In the genomic region with DNA sequence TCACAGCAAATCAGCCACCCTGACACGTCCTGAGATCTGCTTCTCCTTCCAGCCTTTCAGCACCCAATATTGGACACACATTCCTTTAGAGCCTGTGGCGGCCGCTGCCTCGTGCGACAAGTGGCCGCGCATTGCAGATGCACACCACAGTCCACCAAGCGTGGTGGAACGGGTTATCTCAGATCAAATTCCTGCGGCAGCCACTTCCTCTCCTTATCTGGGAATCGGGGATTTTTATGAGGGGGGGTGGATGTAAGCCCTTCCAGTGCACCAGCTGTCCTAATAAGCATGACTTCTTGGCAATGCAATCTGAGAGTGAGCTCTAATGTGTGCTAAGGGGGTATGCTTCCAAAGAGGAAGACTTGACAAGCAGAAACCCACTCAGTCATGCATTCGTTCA, we compare ENCODE assay signal across 23 cellular contexts. TPM values are rescaled to one million over a fixed set of nuclear protein-coding genes. Genes with fewer than 3 reads are reported as not detected.
DNase-seq lines count a peak whose midpoint lies in the region; TF ChIP-seq lines count a peak whose summit lies in the region.
"Had no signal": no experiment of that assay in that cellular context is flagged by ENCODE, and none has a peak within 500 bp of the region (broad histone marks: within the 10 kb centered on the region; RNA-seq: fewer than 3 reads in every experiment).

No MANE protein-coding gene starts in this region.

- H3K79me2 ChIP-seq in parathyroid adenoma = no peaks in the 10 kb centered on the region

- no peak overlapping the region for H3K27ac ChIP-seq in parathyroid adenoma
- H3K27ac ChIP-seq: 22Rv1, left ventricle myocardium inferior, upper lobe of left lung had no signal

- H3K9me3 ChIP-seq in parathyroid adenoma (ENCODE audit: control insufficient read depth, low read length) = no peaks in the 10 kb centered on the region
- H3K9me3 ChIP-seq: BE2C, mucosa of descending colon, upper lobe of left lung had no signal

- H3K4me3 ChIP-seq in fibroblast of pulmonary artery (replicated peaks; ENCODE audit: low read depth, low read length) = no peak overlapping the region
- no peak overlapping the region for H3K4me3 ChIP-seq in parathyroid adenoma (ENCODE audit: low read depth, low read length)
- H3K4me3 ChIP-seq: left ventricle myocardium inferior, mucosa of descending colon, upper lobe of left lung had no signal

- peak overlapping the region; percentile 40 for H3K4me2 ChIP-seq in parathyroid adenoma (ENCODE audit: low read length)

- no peak overlapping the region for H3K9ac ChIP-seq in parathyroid adenoma

- TF ChIP-seq CTCF in fibroblast of pulmonary artery (IDR thresholded peaks at IDR 0.05; ENCODE audit: low read length, missing control alignments) = no peak
- no peak for TF ChIP-seq CTCF in parathyroid adenoma (IDR thresholded peaks at IDR 0.05)

- H3K4me1 ChIP-seq in parathyroid adenoma = peaks cover 5% of the 10 kb centered on the region
- H3K4me1 ChIP-seq: BE2C, upper lobe of left lung had no signal

- H3K36me3 ChIP-seq in parathyroid adenoma (ENCODE audit: control insufficient read depth, insufficient read depth, low read length) = no peaks in the 10 kb centered on the region
- H3K36me3 ChIP-seq: BE2C, left ventricle myocardium inferior, upper lobe of left lung had no signal

- peak; percentile 10 for DNase-seq in DMS 273 (lab: John Stamatoyannopoulos, UW; ENCODE audit: unreplicated experiment)
- DNase-seq in DMS 273 treated with DMSO at 0.1 percent for 48 hours (lab: John Stamatoyannopoulos, UW) = no peak
- peak; percentile 72 for DNase-seq in M059J (ENCODE audit: low read depth)
- peak; percentile 52 for DNase-seq in fibroblast of pulmonary artery (ENCODE audit: low read depth)
- DNase-seq in OCI-M2 (lab: John Stamatoyannopoulos, UW; ENCODE audit: unreplicated experiment) = no peak
- DNase-seq in SK-N-DZ (ENCODE audit: low spot score) = no peak
- no peak for DNase-seq in AG08396 (ENCODE audit: low spot score)
- DNase-seq: activated CD4-positive, alpha-beta memory T cell treated with anti-CD3 and anti-CD28 coated beads for 36 hours; activated gamma-delta T cell; BE2C; caudate nucleus; left ventricle myocardium inferior; MM.1S; mucosa of descending colon; NCI-H146; NCI-H526 treated with DMSO at 0.1 percent for 48 hours; SIG-M5; stimulated activated CD4-positive, alpha-beta T cell treated with anti-CD3 and anti-CD28 coated beads, Interleukin-12 subunit alpha, Interleukin-12 subunit beta, amount 100 ng/mL, for 4 hours had no signal

- H2AFZ ChIP-seq in parathyroid adenoma = no peak overlapping the region

- H3K27me3 ChIP-seq in parathyroid adenoma (ENCODE audit: control insufficient read depth, insufficient read depth, low read length) = no peaks in the 10 kb centered on the region
- H3K27me3 ChIP-seq: BE2C, upper lobe of left lung had no signal

RNA-seq across cellular contexts. Expression of gene BMP10, which starts 18.3 kb away (rescaled TPM):
- total RNA-seq in M059J (2014; rRNA removed; shearing (Covaris generic)) = not detected in 2 replicates
- polyA plus RNA-seq in SK-N-DZ (2014; cell fraction: cytosol; rRNA removed) = not detected in 2 replicates
- not detected in 2 replicates for polyA plus RNA-seq in SK-N-DZ (2014; cell fraction: nucleus; rRNA removed)
- total RNA-seq: activated CD4-positive, alpha-beta memory T cell treated with anti-CD3 and anti-CD28 coated beads for 36 hours; esophagus mucosa; glomerular endothelial cell; upper lobe of left lung had no signal

Comparison
In these comparisons a context has a peak if more than half of its experiments do, and no peak if none do; other contexts are left out.
1. DNase-seq: peak in DMS 273 (single experiment), M059J (single experiment) and fibroblast of pulmonary artery (single experiment); none in DMS 273 treated with DMSO at 0.1 percent for 48 hours (single experiment), OCI-M2 (single experiment), SK-N-DZ (single experiment) and AG08396 (single experiment).